ENCODE assay signal across 19 cellular contexts in genomic region chr17:36978810-36979584, GRCh38. TPM values are rescaled to one million over a fixed set of nuclear protein-coding genes. Genes with fewer than 3 reads are reported as not detected.
DNase-seq lines count a peak whose midpoint lies in the region; ATAC-seq and TF ChIP-seq lines count a peak whose summit lies in the region.
"Had no signal": no experiment of that assay in that cellular context is flagged by ENCODE, and none has a peak within 500 bp of the region (broad histone marks: within the 10 kb centered on the region; RNA-seq: fewer than 3 reads in every experiment).

No MANE protein-coding gene starts in this region.

- peaks cover 23 to 36% of the 10 kb centered on the region in 2 donors for H3K36me3 Mint-ChIP-seq in CD4-positive, alpha-beta memory T cell

- DNase-seq in fibroblast of villous mesenchyme (ENCODE audit: low read depth) = peak; percentile 25
- DNase-seq in left colon = no peak
- no peak for DNase-seq in upper lobe of right lung
- DNase-seq in NK-92 (lab: John Stamatoyannopoulos, UW; ENCODE audit: unreplicated experiment) = no peak
- DNase-seq in CD4-positive, alpha-beta memory T cell = no peak
- DNase-seq: activated CD8-positive, alpha-beta T cell treated with anti-CD3 and anti-CD28 coated beads, Interleukin-2, amount 10 ng/mL, durations not matched to agents 7 days and 5 days; H7; NCI-H1436 treated with DMSO at 0.1 percent for 48 hours; small intestine; stimulated activated naive CD8-positive, alpha-beta T cell treated with anti-CD3 and anti-CD28 coated beads, Interleukin-15, Interleukin-2, amounts not matched to agents 100 U/mL and 50 U/mL, for 24 hours; uterus had no signal

- intact Hi-C loops in left colon (cut with DNase I, micrococcal nuclease) = no loop called here
- intact Hi-C loops in upper lobe of right lung (cut with DNase I) = no loop called here
- intact Hi-C loops in CD4-positive, alpha-beta memory T cell (cut with micrococcal nuclease) = no loop called here

- no peaks in the 10 kb centered on the region for H3K9me3 Mint-ChIP-seq in CD4-positive, alpha-beta memory T cell
- H3K9me3 Mint-ChIP-seq: activated T-helper 2 cell treated with anti-CD3 and anti-CD28 coated beads, Interferon-gamma antibody, Interleukin-2, Interleukin-4, amounts not matched to agents 10 μg/mL and 5 μg/mL and 100 μg/mL, durations not matched to agents 14 hours and 24 hours and 36 hours; dendritic cell treated with granulocyte-macrophage colony-stimulating factor and Interleukin-4, amounts not matched to agents 40 ng/mL and 50 ng/mL, for 4 days had no signal

- H3K36me3 ChIP-seq in HEK293 (ENCODE audit: control insufficient read depth in 2 of 2, insufficient read depth in 1 of 2, low read length in 2 of 2) = peaks cover 0 to 8% of the 10 kb centered on the region in 2 experiments; a peak in 1 of 3 replicates
- H3K36me3 ChIP-seq in upper lobe of right lung = no peaks in the 10 kb centered on the region
- H3K36me3 ChIP-seq in CD4-positive, alpha-beta memory T cell (ENCODE audit: insufficient read depth, low read length) = no peaks in the 10 kb centered on the region
- H3K36me3 ChIP-seq: uterus had no signal

- CTCF ChIA-PET in HEK293 (lab: Yijun Ruan, JAX) = interaction anchor here (0.6 to 1.7 kb wide), 3 partner anchors 68 to 321 kb away, joined by 4 to 9 read pairs (median 5); no protein-coding TSS in a partner anchor
- CTCF ChIA-PET in CD4-positive, alpha-beta memory T cell (lab: Charles Lee; ENCODE audit: partially characterized antibody) = no interaction called here

- TF ChIP-seq CTCF in 22Rv1 (IDR thresholded peaks at IDR 0.05) (no peak), HEK293 (tag by site-specific recombination; IDR thresholded peaks at IDR 0.05) (no peak), VCaP (conservative IDR thresholded peaks at IDR 0.05) (no peak), fibroblast of villous mesenchyme (IDR thresholded peaks at IDR 0.05; ENCODE audit: insufficient read depth, low read depth, low read length) (no peak), upper lobe of right lung (IDR thresholded peaks at IDR 0.05) (no peak)

- peaks cover 27 to 65% (median 37%) of the 10 kb centered on the region in 4 donors for H3K4me1 Mint-ChIP-seq in CD4-positive, alpha-beta memory T cell

- no peak overlapping the region for H3K4me3 Mint-ChIP-seq in CD4-positive, alpha-beta memory T cell
- H3K4me3 Mint-ChIP-seq: activated CD8-positive, alpha-beta T cell treated with anti-CD3 and anti-CD28 coated beads, Interleukin-2, amount 10 ng/mL, durations not matched to agents 7 days and 5 days; dendritic cell treated with granulocyte-macrophage colony-stimulating factor and Interleukin-4, amounts not matched to agents 40 ng/mL and 50 ng/mL, for 4 days; memory B cell had no signal

- H3K4me1 ChIP-seq in HEK293 (ENCODE audit: control insufficient read depth, insufficient read depth, low read length) (peaks cover 40% of the 10 kb centered on the region), upper lobe of right lung (no peaks in the 10 kb centered on the region)
- H3K4me1 ChIP-seq in CD4-positive, alpha-beta memory T cell (ENCODE audit: insufficient read depth, low read length) = peaks cover 12% of the 10 kb centered on the region
- H3K4me1 ChIP-seq: uterus had no signal

- H3K4me3 ChIP-seq in HEK293 (ENCODE audit: low read depth, low read length) (no peak overlapping the region), fibroblast of villous mesenchyme (ENCODE audit: low read depth, low read length) (no peak overlapping the region), upper lobe of right lung (no peak overlapping the region)
- no peak overlapping the region for H3K4me3 ChIP-seq in CD4-positive, alpha-beta memory T cell (ENCODE audit: low read length in 2 of 2)
- H3K4me3 ChIP-seq: uterus had no signal

- H3K9me3 ChIP-seq in HEK293 (ENCODE audit: control insufficient read depth, insufficient read depth, low read depth, low read length) (no peaks in the 10 kb centered on the region), upper lobe of right lung (no peaks in the 10 kb centered on the region)
- no peaks in the 10 kb centered on the region for H3K9me3 ChIP-seq in CD4-positive, alpha-beta memory T cell (ENCODE audit: control insufficient read depth in 1 of 2, low read length in 2 of 2)
- H3K9me3 ChIP-seq: neutrophil, uterus had no signal

- no peak overlapping the region for H3K27ac Mint-ChIP-seq in CD4-positive, alpha-beta memory T cell
- H3K27ac Mint-ChIP-seq: activated CD8-positive, alpha-beta T cell treated with anti-CD3 and anti-CD28 coated beads, Interleukin-2, amount 10 ng/mL, durations not matched to agents 7 days and 5 days; activated T-helper 2 cell treated with anti-CD3 and anti-CD28 coated beads, Interferon-gamma antibody, Interleukin-2, Interleukin-4, amounts not matched to agents 10 μg/mL and 5 μg/mL and 100 μg/mL, durations not matched to agents 14 hours and 24 hours and 36 hours; dendritic cell treated with granulocyte-macrophage colony-stimulating factor and Interleukin-4, amounts not matched to agents 40 ng/mL and 50 ng/mL, for 4 days had no signal

- H3K27ac ChIP-seq in 22Rv1 = peak overlapping the region; percentile 56
- peak overlapping the region; percentile 36 for H3K27ac ChIP-seq in HEK293 (ENCODE audit: extremely low read depth, low read depth, low read length)
- peak overlapping the region; percentile 59 for H3K27ac ChIP-seq in VCaP
- no peak overlapping the region for H3K27ac ChIP-seq in upper lobe of right lung
- no peak overlapping the region for H3K27ac ChIP-seq in CD4-positive, alpha-beta memory T cell (ENCODE audit: low read depth, low read length)
- H3K27ac ChIP-seq: KMS-11, neutrophil, uterus had no signal

- no peaks in the 10 kb centered on the region for H3K27me3 Mint-ChIP-seq in CD4-positive, alpha-beta memory T cell
- H3K27me3 Mint-ChIP-seq: dendritic cell treated with granulocyte-macrophage colony-stimulating factor and Interleukin-4, amounts not matched to agents 40 ng/mL and 50 ng/mL, for 4 days; memory B cell had no signal

- POLR2A ChIA-PET in HEK293 (lab: Yijun Ruan, JAX) = interaction anchor here (1.4 kb wide), 1 partner anchor 77 kb away, joined by 3 read pairs; no protein-coding TSS in a partner anchor
- POLR2A ChIA-PET in CD4-positive, alpha-beta memory T cell (lab: Charles Lee; ENCODE audit: partially characterized antibody) = interaction anchor here (0.7 kb wide), 2 partner anchors 7 to 17 kb away, joined by 3 read pairs; no protein-coding TSS in a partner anchor

- ATAC-seq in left colon = no peak
- no peak for ATAC-seq in upper lobe of right lung
- ATAC-seq: activated CD8-positive, alpha-beta T cell treated with anti-CD3 and anti-CD28 coated beads, Interleukin-2, amount 10 ng/mL, durations not matched to agents 7 days and 5 days; stimulated activated naive CD8-positive, alpha-beta T cell treated with anti-CD3 and anti-CD28 coated beads, Interleukin-15, Interleukin-2, amounts not matched to agents 100 U/mL and 50 U/mL, for 24 hours had no signal

- no peaks in the 10 kb centered on the region for H3K27me3 ChIP-seq in upper lobe of right lung
- H3K27me3 ChIP-seq in CD4-positive, alpha-beta memory T cell (ENCODE audit: insufficient read depth, low read length) = no peaks in the 10 kb centered on the region
- H3K27me3 ChIP-seq: neutrophil, uterus had no signal

TF ChIP-seq in HEK293, 187 proteins besides CTCF, POLR2A, EP300 and RAD21 (continues in another document):
- TF ChIP-seq ZNF155 (tag by site-specific recombination; IDR thresholded peaks at IDR 0.05) (no peak), SP7 (tag by site-specific recombination; IDR thresholded peaks at IDR 0.05) (0 out of 2 replicates have a peak, but pooled peaks have one; percentile 22), ZNF366 (tag by site-specific recombination; conservative IDR thresholded peaks at IDR 0.05) (0 out of 2 replicates have a peak, but pooled peaks have one; percentile 15), ZNF76 (tag by site-specific recombination; IDR thresholded peaks at IDR 0.05; ENCODE audit: borderline replicate concordance, low read depth) (no peak), ZNF510 (tag by site-specific recombination; IDR thresholded peaks at IDR 0.05; ENCODE audit: insufficient replicate concordance) (no peak), ZNF423 (tag by site-specific recombination; IDR thresholded peaks at IDR 0.05) (no peak), MZF1 (tag by site-specific recombination; IDR thresholded peaks at IDR 0.05; ENCODE audit: borderline replicate concordance) (peak; percentile 79; the same call in 1 of the 2 replicates)
- TF ChIP-seq, protein P1, sequence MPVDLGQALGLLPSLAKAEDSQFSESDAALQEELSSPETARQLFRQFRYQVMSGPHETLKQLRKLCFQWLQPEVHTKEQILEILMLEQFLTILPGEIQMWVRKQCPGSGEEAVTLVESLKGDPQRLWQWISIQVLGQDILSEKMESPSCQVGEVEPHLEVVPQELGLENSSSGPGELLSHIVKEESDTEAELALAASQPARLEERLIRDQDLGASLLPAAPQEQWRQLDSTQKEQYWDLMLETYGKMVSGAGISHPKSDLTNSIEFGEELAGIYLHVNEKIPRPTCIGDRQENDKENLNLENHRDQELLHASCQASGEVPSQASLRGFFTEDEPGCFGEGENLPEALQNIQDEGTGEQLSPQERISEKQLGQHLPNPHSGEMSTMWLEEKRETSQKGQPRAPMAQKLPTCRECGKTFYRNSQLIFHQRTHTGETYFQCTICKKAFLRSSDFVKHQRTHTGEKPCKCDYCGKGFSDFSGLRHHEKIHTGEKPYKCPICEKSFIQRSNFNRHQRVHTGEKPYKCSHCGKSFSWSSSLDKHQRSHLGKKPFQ (tag by site-specific recombination; IDR thresholded peaks at IDR 0.05) = no peak
- TF ChIP-seq, protein P2, sequence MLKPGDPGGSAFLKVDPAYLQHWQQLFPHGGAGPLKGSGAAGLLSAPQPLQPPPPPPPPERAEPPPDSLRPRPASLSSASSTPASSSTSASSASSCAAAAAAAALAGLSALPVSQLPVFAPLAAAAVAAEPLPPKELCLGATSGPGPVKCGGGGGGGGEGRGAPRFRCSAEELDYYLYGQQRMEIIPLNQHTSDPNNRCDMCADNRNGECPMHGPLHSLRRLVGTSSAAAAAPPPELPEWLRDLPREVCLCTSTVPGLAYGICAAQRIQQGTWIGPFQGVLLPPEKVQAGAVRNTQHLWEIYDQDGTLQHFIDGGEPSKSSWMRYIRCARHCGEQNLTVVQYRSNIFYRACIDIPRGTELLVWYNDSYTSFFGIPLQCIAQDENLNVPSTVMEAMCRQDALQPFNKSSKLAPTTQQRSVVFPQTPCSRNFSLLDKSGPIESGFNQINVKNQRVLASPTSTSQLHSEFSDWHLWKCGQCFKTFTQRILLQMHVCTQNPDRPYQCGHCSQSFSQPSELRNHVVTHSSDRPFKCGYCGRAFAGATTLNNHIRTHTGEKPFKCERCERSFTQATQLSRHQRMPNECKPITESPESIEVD (tag by site-specific recombination; IDR thresholded peaks at IDR 0.05) = peak; percentile 67

RNA-seq across cellular contexts. Expression of gene AATF, which starts 30.2 kb away (rescaled TPM):
- total RNA-seq in fibroblast of villous mesenchyme (22.5 and 24.2 TPM in 2 replicates), left colon (10 to 100 TPM; 33.6 to 36.5 TPM), upper lobe of right lung (42.8 TPM)
- total RNA-seq in CD4-positive, alpha-beta memory T cell = 10 to 100 TPM; 60.5 to 61.2 TPM
- polyA plus RNA-seq in CD4-positive, alpha-beta memory T cell = 10 to 100 TPM; 52.0 to 89.4 TPM

RNA-seq across cellular contexts. Expression of gene LHX1, which starts 41.7 kb away (rescaled TPM):
- not detected in 2 replicates for total RNA-seq in fibroblast of villous mesenchyme
- total RNA-seq in left colon = not detected
- total RNA-seq in upper lobe of right lung = not detected
- not detected for total RNA-seq in CD4-positive, alpha-beta memory T cell
- polyA plus RNA-seq in CD4-positive, alpha-beta memory T cell = not detected
- total RNA-seq: activated CD8-positive, alpha-beta T cell treated with anti-CD3 and anti-CD28 coated beads, Interleukin-2, amount 10 ng/mL, durations not matched to agents 7 days and 5 days had no signal
- polyA plus RNA-seq: small intestine had no signal

Comparison
In these comparisons a context has a peak if more than half of its experiments do, and no peak if none do; other contexts are left out.
1. H3K27ac ChIP-seq: peak in 22Rv1 (single experiment), HEK293 (single experiment) and VCaP (single experiment); none in upper lobe of right lung (single experiment) and CD4-positive, alpha-beta memory T cell (single experiment).